ENCODE assay signal across 17 cellular contexts in the genomic region with DNA sequence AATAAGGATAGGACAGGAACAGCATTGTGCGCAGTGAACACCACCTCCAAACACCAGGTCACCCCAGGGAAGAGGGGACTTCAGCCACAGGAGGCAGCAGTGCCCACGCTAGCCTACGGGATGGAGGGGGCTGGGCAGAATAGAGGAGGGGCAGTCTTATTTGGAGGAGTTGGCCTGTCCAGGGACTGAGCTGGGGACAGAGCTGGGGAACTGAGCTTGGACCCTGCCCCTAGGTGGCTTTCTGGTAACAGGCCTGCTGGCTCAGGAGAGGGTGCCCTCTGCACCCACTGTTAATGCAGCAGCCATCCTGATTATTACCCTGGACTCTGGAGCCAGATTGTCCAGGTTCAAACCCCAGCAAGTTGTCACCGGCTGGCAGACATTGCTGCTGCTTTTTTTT. TPM values are rescaled to one million over a fixed set of nuclear protein-coding genes. Genes with fewer than 3 reads are reported as not detected.
DNase-seq lines count a peak whose midpoint lies in the region; ATAC-seq and TF ChIP-seq lines count a peak whose summit lies in the region.
"Had no signal": no experiment of that assay in that cellular context is flagged by ENCODE, and none has a peak within 500 bp of the region (broad histone marks: within the 10 kb centered on the region; RNA-seq: fewer than 3 reads in every experiment).

No MANE protein-coding gene starts in this region.

- TF ChIP-seq EP300 in gastroesophageal sphincter (IDR thresholded peaks at IDR 0.05): no peak

- H3K4me3 Mint-ChIP-seq in GM23338: no peak overlapping the region
- H3K4me3 Mint-ChIP-seq: B cell; CD4-positive, alpha-beta memory T cell had no signal

- peak overlapping the region; percentile 40 for H2AK5ac ChIP-seq in neuronal stem cell (ENCODE audit: low read depth, low read length)

- ATAC-seq in GM23338 (peak; percentile 6; the same call in 2 of the 3 replicates), gastroesophageal sphincter (no peak)
- ATAC-seq: Right ventricle myocardium inferior had no signal

- peaks cover 3% of the 10 kb centered on the region; the same call in 1 of the 2 replicates for H3K4me1 ChIP-seq in BE2C
- H3K4me1 ChIP-seq in GM23338 (ENCODE audit: insufficient read depth): peaks cover 25% of the 10 kb centered on the region
- peaks cover 8 to 13% of the 10 kb centered on the region in 2 donors for H3K4me1 ChIP-seq in neuronal stem cell (ENCODE audit: control insufficient read depth in 2 of 2, insufficient read depth in 1 of 2, low read depth in 1 of 2, low read length in 2 of 2)
- peaks cover 0 to 31% (median 17%) of the 10 kb centered on the region in 3 donors for H3K4me1 ChIP-seq in gastroesophageal sphincter
- H3K4me1 ChIP-seq: HAP-1 had no signal

- H3K23ac ChIP-seq in neuronal stem cell (ENCODE audit: low read depth, low read length, poor library complexity): peak overlapping the region; percentile 34

- H3K27me3 Mint-ChIP-seq in GM23338 (ENCODE audit: insufficient read depth, low read depth, poor library complexity): peaks cover 37% of the 10 kb centered on the region
- H3K27me3 Mint-ChIP-seq: B cell; CD4-positive, alpha-beta memory T cell had no signal

- H3K79me1 ChIP-seq in neuronal stem cell (ENCODE audit: low read depth, low read length): peaks cover 3% of the 10 kb centered on the region

- WGBS in neuronal stem cell (ENCODE audit: extremely low coverage in 2 of 2, insufficient read length in 2 of 2, insufficient replicate concordance in 1 of 2), 2 donors: no CpG with 5 or more reads among the region's 4 CpGs
- WGBS in gastroesophageal sphincter (ENCODE audit: low coverage in 1 of 2), 2 donors: 67 to 83% methylated on average over 1 to 3 of the region's 4 CpGs

- H3K9me2 ChIP-seq in GM23338 (ENCODE audit: insufficient read depth): no peaks in the 10 kb centered on the region

- no peaks in the 10 kb centered on the region for H3K9me3 ChIP-seq in BE2C
- no peaks in the 10 kb centered on the region for H3K9me3 ChIP-seq in neuronal stem cell (replicated peaks in 1 of 2; ENCODE audit: control insufficient read depth in 2 of 2, insufficient read depth in 1 of 2, low read depth in 1 of 2, low read length in 2 of 2)
- no peaks in the 10 kb centered on the region for H3K9me3 ChIP-seq in gastroesophageal sphincter
- H3K9me3 ChIP-seq: HAP-1, Peyer's patch had no signal

- H2BK5ac ChIP-seq in neuronal stem cell (ENCODE audit: low read length): peak overlapping the region; percentile 47

- H3K18ac ChIP-seq in neuronal stem cell (ENCODE audit: low read length): no peak overlapping the region

- H3K4me1 Mint-ChIP-seq in GM23338: peaks cover 38% of the 10 kb centered on the region

- H3K27ac ChIP-seq in GM23338 (ENCODE audit: low read depth) (no peak overlapping the region), brain microvascular endothelial cell (no peak overlapping the region), neuronal stem cell (replicated peaks; ENCODE audit: low read length) (no peak overlapping the region), gastroesophageal sphincter (no peak overlapping the region)
- H3K27ac ChIP-seq: SK-N-MC had no signal

- TF ChIP-seq POLR2A in gastroesophageal sphincter (IDR thresholded peaks at IDR 0.05): no peak

- H3K27ac Mint-ChIP-seq in GM23338: no peak overlapping the region
- H3K27ac Mint-ChIP-seq: B cell had no signal

- H4K91ac ChIP-seq in neuronal stem cell (ENCODE audit: low read depth, low read length, poor library complexity): no peak overlapping the region

- no peak for DNase-seq in BE2C
- peak; percentile 37 for DNase-seq in GM23338 (ENCODE audit: low spot score)
- DNase-seq in brain microvascular endothelial cell: no peak
- no peak for DNase-seq in neuronal stem cell (ENCODE audit: low spot score)
- DNase-seq in NCI-H748 treated with DMSO at 0.1 percent for 48 hours (lab: John Stamatoyannopoulos, UW): no peak
- DNase-seq in NCI-H774 (lab: John Stamatoyannopoulos, UW): no peak
- DNase-seq: Calu3; CD4-positive, alpha-beta memory T cell; NCI-H187 treated with DMSO at 0.1 percent for 48 hours; NCI-H345; NCI-H526 treated with DMSO at 0.1 percent for 48 hours had no signal

- TF ChIP-seq CTCF in BE2C (IDR thresholded peaks at IDR 0.05; ENCODE audit: low read depth, low read length): peak; percentile 18; the same call in 1 of the 2 replicates
- TF ChIP-seq CTCF in GM23338 (conservative IDR thresholded peaks at IDR 0.05; ENCODE audit: low read depth in 2 of 2): peak; percentile 9 to 36; a peak in 2 of 4 replicates
- TF ChIP-seq CTCF in brain microvascular endothelial cell (IDR thresholded peaks at IDR 0.05; ENCODE audit: low read depth, low read length, missing control alignments): peak; percentile 6
- TF ChIP-seq CTCF in gastroesophageal sphincter (IDR thresholded peaks at IDR 0.05): no peak

- H2BK120ac ChIP-seq in neuronal stem cell (ENCODE audit: low read depth, low read length): peak overlapping the region; percentile 38

- H4K20me1 ChIP-seq in GM23338 (replicated peaks; ENCODE audit: insufficient read depth): peaks cover 6% of the 10 kb centered on the region; the same call in 1 of the 2 replicates

- no peak overlapping the region for H3K4me2 ChIP-seq in GM23338
- H3K4me2 ChIP-seq in neuronal stem cell (ENCODE audit: insufficient read depth, low read length, poor library complexity, severe bottlenecking): no peak overlapping the region

- H3K9me3 Mint-ChIP-seq in GM23338: peaks cover 3% of the 10 kb centered on the region; the same call in 1 of the 3 replicates
- H3K9me3 Mint-ChIP-seq: CD4-positive, alpha-beta memory T cell had no signal

- H3K4ac ChIP-seq in neuronal stem cell (ENCODE audit: low read length): no peak overlapping the region

- in situ Hi-C loops in brain microvascular endothelial cell (cut with HindIII; ENCODE audit: low pct_ligation_motif_present, low sequenced_read_pairs): no loop called here

- H2AFZ ChIP-seq in GM23338 (no peak overlapping the region), neuronal stem cell (ENCODE audit: low read length) (no peak overlapping the region)

- peak overlapping the region; percentile 13 for H3K9ac ChIP-seq in neuronal stem cell (ENCODE audit: low read depth, low read length, poor library complexity)

- peaks cover 6% of the 10 kb centered on the region for H3K79me2 ChIP-seq in GM23338 (replicated peaks; ENCODE audit: insufficient read depth)

- no peaks in the 10 kb centered on the region for H3K36me3 ChIP-seq in BE2C
- H3K36me3 ChIP-seq in GM23338 (ENCODE audit: insufficient read depth): no peaks in the 10 kb centered on the region
- no peaks in the 10 kb centered on the region for H3K36me3 ChIP-seq in brain microvascular endothelial cell (replicated peaks)
- H3K36me3 ChIP-seq in neuronal stem cell (replicated peaks in 1 of 2; ENCODE audit: control insufficient read depth in 2 of 2, insufficient read depth in 2 of 2, low read length in 2 of 2): peaks cover 0 to 4% of the 10 kb centered on the region in 2 donors
- peaks cover 0 to 36% of the 10 kb centered on the region in 2 donors for H3K36me3 ChIP-seq in gastroesophageal sphincter
- H3K36me3 ChIP-seq: HAP-1, Peyer's patch had no signal

- no peak overlapping the region for H2BK12ac ChIP-seq in neuronal stem cell (ENCODE audit: low read length)

- H4K8ac ChIP-seq in neuronal stem cell (ENCODE audit: low read depth, low read length): no peak overlapping the region

- H3K14ac ChIP-seq in neuronal stem cell (ENCODE audit: low read length): no peak overlapping the region

- no peak overlapping the region for H2BK15ac ChIP-seq in neuronal stem cell (ENCODE audit: low read length)

- H3F3A ChIP-seq in GM23338 (replicated peaks; ENCODE audit: low read depth): peaks cover 15% of the 10 kb centered on the region; the same call in 1 of the 2 replicates

- H3K36me3 Mint-ChIP-seq in GM23338 (ENCODE audit: low read depth): peaks cover 17% of the 10 kb centered on the region

- H3K27me3 ChIP-seq in BE2C (no peaks in the 10 kb centered on the region), GM23338 (ENCODE audit: insufficient read depth) (peaks cover 12% of the 10 kb centered on the region), brain microvascular endothelial cell (replicated peaks) (no peaks in the 10 kb centered on the region), neuronal stem cell (ENCODE audit: control insufficient read depth in 3 of 3, insufficient read depth in 3 of 3, low read depth in 1 of 3, low read length in 3 of 3) (peaks cover 0 to 20% (median 0%) of the 10 kb centered on the region in 3 experiments), gastroesophageal sphincter (no peaks in the 10 kb centered on the region)
- H3K27me3 ChIP-seq: Peyer's patch had no signal

- no peak overlapping the region for H3K4me3 ChIP-seq in BE2C (ENCODE audit: low read depth, low read length)
- H3K4me3 ChIP-seq in GM23338: no peak overlapping the region
- no peak overlapping the region for H3K4me3 ChIP-seq in brain microvascular endothelial cell (ENCODE audit: low read depth, low read length)
- H3K4me3 ChIP-seq in neuronal stem cell (ENCODE audit: low read length in 2 of 2): no peak overlapping the region
- no peak overlapping the region for H3K4me3 ChIP-seq in gastroesophageal sphincter
- H3K4me3 ChIP-seq: HAP-1, Peyer's patch, SK-N-MC had no signal

TF ChIP-seq in GM23338, 12 proteins besides CTCF, POLR2A, EP300 and RAD21 (continues in another document):
- TF ChIP-seq STAT1 (IDR thresholded peaks at IDR 0.05; ENCODE audit: unreplicated experiment): no peak
- no peak for TF ChIP-seq NANOG (IDR thresholded peaks at IDR 0.05; ENCODE audit: borderline replicate concordance)
- no peak for TF ChIP-seq POLR2AphosphoS5 (IDR thresholded peaks at IDR 0.05; ENCODE audit: low read depth)

RNA-seq across cellular contexts. Expression of gene CCDC102A, which starts 9.3 kb away (rescaled TPM):
- 12.8 TPM for polyA plus RNA-seq in BE2C (2012; ENCODE audit: insufficient read depth, insufficient read length, low read depth)
- 4.7 and 5.2 TPM in 2 replicates for total RNA-seq in GM23338 (2014; rRNA removed; shearing (Covaris generic))
- 2.0 and 3.2 TPM in 2 replicates for polyA plus RNA-seq in GM23338 (2016; fragmentation: Nextera tagmentation; extraction: Ambion mirVana)
- 6.4 TPM for polyA plus RNA-seq in neuronal stem cell (2013, experiment 1 of 2)
- polyA plus RNA-seq in neuronal stem cell (2013, experiment 2 of 2): 6.3 TPM
- total RNA-seq in gastroesophageal sphincter: 10 to 100 TPM; 24.4 to 56.6 (median 35.7) TPM

RNA-seq across cellular contexts. Expression of gene ADGRG5, which starts 15.4 kb away (rescaled TPM):
- 0.09 TPM for polyA plus RNA-seq in BE2C (2012; ENCODE audit: insufficient read depth, insufficient read length, low read depth)
- total RNA-seq in GM23338 (2014; rRNA removed; shearing (Covaris generic)): 5.5 and 11.1 TPM in 2 replicates
- 2.2 and 2.6 TPM in 2 replicates for polyA plus RNA-seq in GM23338 (2016; fragmentation: Nextera tagmentation; extraction: Ambion mirVana)
- 1.7 TPM for polyA plus RNA-seq in neuronal stem cell (2013, experiment 1 of 2)
- 1.7 TPM for polyA plus RNA-seq in neuronal stem cell (2013, experiment 2 of 2)
- under 1 TPM in 1 of 4 donors, not detected in 3; 0.40 TPM for total RNA-seq in gastroesophageal sphincter

RNA-seq across cellular contexts. Expression of gene DOK4, which starts 40.7 kb away (rescaled TPM):
- 342 TPM for polyA plus RNA-seq in BE2C (2012; ENCODE audit: insufficient read depth, insufficient read length, low read depth)
- total RNA-seq in GM23338 (2014; rRNA removed; shearing (Covaris generic)): 26.6 and 29.1 TPM in 2 replicates
- polyA plus RNA-seq in GM23338 (2016; fragmentation: Nextera tagmentation; extraction: Ambion mirVana): 11.4 and 12.9 TPM in 2 replicates
- polyA plus RNA-seq in neuronal stem cell (2013, experiment 1 of 2): 17.3 TPM
- polyA plus RNA-seq in neuronal stem cell (2013, experiment 2 of 2): 15.7 TPM
- 10 to 100 TPM; 16.6 to 36.6 (median 26.6) TPM for total RNA-seq in gastroesophageal sphincter

Comparison
In these comparisons a context has a peak if more than half of its experiments do, and no peak if none do; other contexts are left out.
1. CTCF ChIP-seq: peak in BE2C (single experiment), GM23338 (2 of 2) and brain microvascular endothelial cell (single experiment); none in gastroesophageal sphincter (0 of 4).